In genomic region chr21:41947596-41948403, GRCh38 we compare ENCODE assay signal across 13 cellular contexts. TPM values are rescaled to one million over a fixed set of nuclear protein-coding genes. Genes with fewer than 3 reads are reported as not detected.
DNase-seq lines count a peak whose midpoint lies in the region; ATAC-seq and TF ChIP-seq lines count a peak whose summit lies in the region.
"Had no signal": no experiment of that assay in that cellular context is flagged by ENCODE, and none has a peak within 500 bp of the region (broad histone marks: within the 10 kb centered on the region; RNA-seq: fewer than 3 reads in every experiment).

No MANE protein-coding gene starts in this region.

- H3K36me3 Mint-ChIP-seq in GM23338 (ENCODE audit: low read depth) (peaks cover 4% of the 10 kb centered on the region; the same call in 1 of the 3 replicates), MCF 10A (ENCODE audit: insufficient read depth, unreplicated experiment) (peaks cover 4% of the 10 kb centered on the region)

- H3K9me2 ChIP-seq in GM23338 (ENCODE audit: insufficient read depth): no peaks in the 10 kb centered on the region

- no peak for TF ChIP-seq CTCF in GM23338 (conservative IDR thresholded peaks at IDR 0.05; ENCODE audit: low read depth in 2 of 2)
- TF ChIP-seq CTCF in MCF 10A (IDR thresholded peaks at IDR 0.05; ENCODE audit: unreplicated experiment): no peak
- no peak for TF ChIP-seq CTCF in spleen (IDR thresholded peaks at IDR 0.05 in 8 of 11, conservative IDR thresholded peaks at IDR 0.05 in 3 of 11)

- H4K20me1 ChIP-seq in GM23338 (replicated peaks; ENCODE audit: insufficient read depth): peaks cover 10% of the 10 kb centered on the region

- no peaks in the 10 kb centered on the region for H3K9me3 ChIP-seq in spleen

- H3K4me3 ChIP-seq in GM23338 (no peak overlapping the region), spleen (peak overlapping the region in 1 of 8 donors; percentile 25)

- CTCF ChIA-PET in MCF 10A (lab: Yijun Ruan, JAX): interaction anchor here (0.7 to 1.8 kb wide), 5 partner anchors 15 to 170 kb away, joined by 3 to 5 read pairs (median 3); no protein-coding TSS in a partner anchor

- POLR2A ChIA-PET in MCF 10A (lab: Yijun Ruan, JAX): interaction anchor here (0.8 to 1.5 kb wide), 4 partner anchors 8 to 55 kb away, joined by 3 to 8 read pairs (median 6); no protein-coding TSS in a partner anchor

- ATAC-seq in GM23338: no peak
- no peak for ATAC-seq in HG02885 (IDR thresholded peaks at IDR 0.05; ENCODE audit: poor library complexity, unreplicated experiment)
- no peak for ATAC-seq in HG03159 (IDR thresholded peaks at IDR 0.05; ENCODE audit: unreplicated experiment)
- ATAC-seq in GM18909 (IDR thresholded peaks at IDR 0.05; ENCODE audit: poor library complexity, unreplicated experiment): no peak

- H3K27me3 ChIP-seq in GM23338 (ENCODE audit: insufficient read depth) (peaks cover 11% of the 10 kb centered on the region), spleen (replicated peaks in 1 of 7) (peaks cover 0 to 5% (median 0%) of the 10 kb centered on the region in 7 donors)

- no peak overlapping the region for H3K27ac ChIP-seq in GM23338 (ENCODE audit: low read depth)
- H3K27ac ChIP-seq in spleen: peak overlapping the region; percentile 29 to 77 (median 60)
- H3K27ac ChIP-seq: epithelial cell of prostate had no signal

- intact Hi-C loops in MCF 10A (cut with micrococcal nuclease) (no loop called here), spleen (cut with DNase I; ENCODE audit: low total_unique reads) (no loop called here)

- no peak for DNase-seq in GM23338 (ENCODE audit: low spot score)
- DNase-seq in MCF 10A (ENCODE audit: unreplicated experiment): peak; percentile 73
- DNase-seq in hippocampal formation (lab: John Stamatoyannopoulos, UW): peak; percentile 83 to 90
- peak; percentile 77 for DNase-seq in spleen
- no peak for DNase-seq in CD1c-positive myeloid dendritic cell (ENCODE audit: extremely low spot score)
- DNase-seq: activated T-cell treated with anti-CD3 and anti-CD28 coated beads, Interleukin-2, amount 50 U/mL, for 1 hour; DMS79 treated with DMSO at 0.1 percent for 48 hours; stimulated activated CD4-positive, alpha-beta T cell treated with anti-CD3 and anti-CD28 coated beads, Interleukin-4, amount 100 ng/mL, for 4 hours had no signal

- TF ChIP-seq POLR2A in spleen (IDR thresholded peaks at IDR 0.05): no peak

- peaks cover 31% of the 10 kb centered on the region for H3K4me1 ChIP-seq in GM23338 (ENCODE audit: insufficient read depth)
- peaks cover 6 to 75% (median 33%) of the 10 kb centered on the region in 6 donors for H3K4me1 ChIP-seq in spleen

- H3K27ac Mint-ChIP-seq in GM23338: peak overlapping the region; percentile 43; the same call in 1 of the 2 replicates
- peak overlapping the region; percentile 88 for H3K27ac Mint-ChIP-seq in MCF 10A (ENCODE audit: low read depth, unreplicated experiment)
- H3K27ac Mint-ChIP-seq: T-helper 2 cell treated with Interferon-gamma antibody and Interleukin-4, amounts not matched to agents 5 μg/mL and 100 μg/mL, for 36 hours had no signal

- H3K4me3 Mint-ChIP-seq in GM23338 (no peak overlapping the region), MCF 10A (ENCODE audit: unreplicated experiment) (no peak overlapping the region)
- H3K4me3 Mint-ChIP-seq: T-helper 2 cell treated with Interferon-gamma antibody and Interleukin-4, amounts not matched to agents 5 μg/mL and 100 μg/mL, for 36 hours had no signal

- BruUV-seq in MCF 10A (replicated peaks; lab: Mats Ljungman, UMichigan): no TSS peak

- no peaks in the 10 kb centered on the region for H3K9me3 Mint-ChIP-seq in GM23338
- H3K9me3 Mint-ChIP-seq in MCF 10A (ENCODE audit: unreplicated experiment): peaks cover 10% of the 10 kb centered on the region
- H3K9me3 Mint-ChIP-seq: T-helper 2 cell treated with Interferon-gamma antibody and Interleukin-4, amounts not matched to agents 5 μg/mL and 100 μg/mL, for 36 hours had no signal

- H3K4me1 Mint-ChIP-seq in GM23338 (peaks cover 36% of the 10 kb centered on the region), MCF 10A (ENCODE audit: insufficient read depth, unreplicated experiment) (peaks cover 19% of the 10 kb centered on the region)

- 56 to 77% (median 64%) methylated on average over 14 of the region's 14 CpGs for WGBS in spleen, 5 donors

- no peak overlapping the region for H3K4me2 ChIP-seq in GM23338

- peaks cover 73% of the 10 kb centered on the region for H3K79me2 ChIP-seq in GM23338 (replicated peaks; ENCODE audit: insufficient read depth)

- H2AFZ ChIP-seq in GM23338: no peak overlapping the region

- 0 out of 2 replicates have a peak, but pooled peaks cover 3% of the 10 kb centered on the region for H3F3A ChIP-seq in GM23338 (replicated peaks; ENCODE audit: low read depth)

- H3K27me3 Mint-ChIP-seq in GM23338 (ENCODE audit: insufficient read depth, low read depth, poor library complexity) (peaks cover 29% of the 10 kb centered on the region), MCF 10A (ENCODE audit: insufficient read depth, unreplicated experiment) (no peaks in the 10 kb centered on the region)

- no peaks in the 10 kb centered on the region for H3K36me3 ChIP-seq in GM23338 (ENCODE audit: insufficient read depth)
- H3K36me3 ChIP-seq in spleen: no peaks in the 10 kb centered on the region

TF ChIP-seq in GM23338, 12 proteins besides CTCF, POLR2A, EP300 and RAD21 (continues in another document):
- TF ChIP-seq NANOG (IDR thresholded peaks at IDR 0.05; ENCODE audit: borderline replicate concordance): no peak
- no peak for TF ChIP-seq EZH2phosphoT487 (IDR thresholded peaks at IDR 0.05; ENCODE audit: unreplicated experiment)
- TF ChIP-seq EZH2 (IDR thresholded peaks at IDR 0.05; ENCODE audit: low read depth, unreplicated experiment): no peak
- no peak for TF ChIP-seq STAT1 (IDR thresholded peaks at IDR 0.05; ENCODE audit: unreplicated experiment)
- no peak for TF ChIP-seq POLR2AphosphoS5 (IDR thresholded peaks at IDR 0.05; ENCODE audit: low read depth)
- no peak for TF ChIP-seq JUNB (IDR thresholded peaks at IDR 0.05; ENCODE audit: unreplicated experiment)
- TF ChIP-seq, protein P1, sequence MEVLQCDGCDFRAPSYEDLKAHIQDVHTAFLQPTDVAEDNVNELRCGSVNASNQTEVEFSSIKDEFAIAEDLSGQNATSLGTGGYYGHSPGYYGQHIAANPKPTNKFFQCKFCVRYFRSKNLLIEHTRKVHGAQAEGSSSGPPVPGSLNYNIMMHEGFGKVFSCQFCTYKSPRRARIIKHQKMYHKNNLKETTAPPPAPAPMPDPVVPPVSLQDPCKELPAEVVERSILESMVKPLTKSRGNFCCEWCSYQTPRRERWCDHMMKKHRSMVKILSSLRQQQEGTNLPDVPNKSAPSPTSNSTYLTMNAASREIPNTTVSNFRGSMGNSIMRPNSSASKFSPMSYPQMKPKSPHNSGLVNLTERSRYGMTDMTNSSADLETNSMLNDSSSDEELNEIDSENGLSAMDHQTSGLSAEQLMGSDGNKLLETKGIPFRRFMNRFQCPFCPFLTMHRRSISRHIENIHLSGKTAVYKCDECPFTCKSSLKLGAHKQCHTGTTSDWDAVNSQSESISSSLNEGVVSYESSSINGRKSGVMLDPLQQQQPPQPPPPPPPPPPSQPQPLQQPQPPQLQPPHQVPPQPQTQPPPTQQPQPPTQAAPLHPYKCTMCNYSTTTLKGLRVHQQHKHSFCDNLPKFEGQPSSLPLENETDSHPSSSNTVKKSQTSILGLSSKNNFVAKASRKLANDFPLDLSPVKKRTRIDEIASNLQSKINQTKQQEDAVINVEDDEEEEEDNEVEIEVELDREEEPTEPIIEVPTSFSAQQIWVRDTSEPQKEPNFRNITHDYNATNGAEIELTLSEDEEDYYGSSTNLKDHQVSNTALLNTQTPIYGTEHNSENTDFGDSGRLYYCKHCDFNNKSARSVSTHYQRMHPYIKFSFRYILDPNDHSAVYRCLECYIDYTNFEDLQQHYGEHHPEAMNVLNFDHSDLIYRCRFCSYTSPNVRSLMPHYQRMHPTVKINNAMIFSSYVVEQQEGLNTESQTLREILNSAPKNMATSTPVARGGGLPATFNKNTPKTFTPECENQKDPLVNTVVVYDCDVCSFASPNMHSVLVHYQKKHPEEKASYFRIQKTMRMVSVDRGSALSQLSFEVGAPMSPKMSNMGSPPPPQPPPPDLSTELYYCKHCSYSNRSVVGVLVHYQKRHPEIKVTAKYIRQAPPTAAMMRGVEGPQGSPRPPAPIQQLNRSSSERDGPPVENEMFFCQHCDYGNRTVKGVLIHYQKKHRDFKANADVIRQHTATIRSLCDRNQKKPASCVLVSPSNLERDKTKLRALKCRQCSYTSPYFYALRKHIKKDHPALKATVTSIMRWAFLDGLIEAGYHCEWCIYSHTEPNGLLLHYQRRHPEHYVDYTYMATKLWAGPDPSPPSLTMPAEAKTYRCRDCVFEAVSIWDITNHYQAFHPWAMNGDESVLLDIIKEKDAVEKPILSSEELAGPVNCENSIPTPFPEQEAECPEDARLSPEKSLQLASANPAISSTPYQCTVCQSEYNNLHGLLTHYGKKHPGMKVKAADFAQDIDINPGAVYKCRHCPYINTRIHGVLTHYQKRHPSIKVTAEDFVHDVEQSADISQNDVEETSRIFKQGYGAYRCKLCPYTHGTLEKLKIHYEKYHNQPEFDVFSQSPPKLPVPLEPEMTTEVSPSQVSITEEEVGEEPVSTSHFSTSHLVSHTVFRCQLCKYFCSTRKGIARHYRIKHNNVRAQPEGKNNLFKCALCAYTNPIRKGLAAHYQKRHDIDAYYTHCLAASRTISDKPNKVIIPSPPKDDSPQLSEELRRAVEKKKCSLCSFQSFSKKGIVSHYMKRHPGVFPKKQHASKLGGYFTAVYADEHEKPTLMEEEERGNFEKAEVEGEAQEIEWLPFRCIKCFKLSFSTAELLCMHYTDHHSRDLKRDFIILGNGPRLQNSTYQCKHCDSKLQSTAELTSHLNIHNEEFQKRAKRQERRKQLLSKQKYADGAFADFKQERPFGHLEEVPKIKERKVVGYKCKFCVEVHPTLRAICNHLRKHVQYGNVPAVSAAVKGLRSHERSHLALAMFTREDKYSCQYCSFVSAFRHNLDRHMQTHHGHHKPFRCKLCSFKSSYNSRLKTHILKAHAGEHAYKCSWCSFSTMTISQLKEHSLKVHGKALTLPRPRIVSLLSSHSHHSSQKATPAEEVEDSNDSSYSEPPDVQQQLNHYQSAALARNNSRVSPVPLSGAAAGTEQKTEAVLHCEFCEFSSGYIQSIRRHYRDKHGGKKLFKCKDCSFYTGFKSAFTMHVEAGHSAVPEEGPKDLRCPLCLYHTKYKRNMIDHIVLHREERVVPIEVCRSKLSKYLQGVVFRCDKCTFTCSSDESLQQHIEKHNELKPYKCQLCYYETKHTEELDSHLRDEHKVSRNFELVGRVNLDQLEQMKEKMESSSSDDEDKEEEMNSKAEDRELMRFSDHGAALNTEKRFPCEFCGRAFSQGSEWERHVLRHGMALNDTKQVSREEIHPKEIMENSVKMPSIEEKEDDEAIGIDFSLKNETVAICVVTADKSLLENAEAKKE (CRISPR knock-in tag; IDR thresholded peaks at IDR 0.05): no peak
- TF ChIP-seq ZNF114 (CRISPR knock-in tag; IDR thresholded peaks at IDR 0.05): no peak

RNA-seq across cellular contexts. Expression of gene C2CD2, which starts 6.0 kb away (rescaled TPM):
- 12.7 and 16.2 TPM in 2 replicates for total RNA-seq in GM23338 (2014; rRNA removed; shearing (Covaris generic))
- polyA plus RNA-seq in GM23338 (2016; fragmentation: Nextera tagmentation; extraction: Ambion mirVana): 3.1 and 4.5 TPM in 2 replicates
- 25.0 and 25.1 TPM in 2 replicates for total RNA-seq in MCF 10A (2022)
- 100 to 1,000 TPM in 4 of 7 donors, 10 to 100 TPM in 3; 74.0 to 163 (median 105) TPM for total RNA-seq in spleen
- polyA plus RNA-seq in spleen: 10 to 100 TPM; 12.9 to 30.3 (median 18.0) TPM

Comparison
In these comparisons a context has a peak if more than half of its experiments do, and no peak if none do; other contexts are left out.
1. DNase-seq: peak in MCF 10A (single experiment), hippocampal formation (2 of 2) and spleen (single experiment); none in GM23338 (single experiment) and CD1c-positive myeloid dendritic cell (single experiment).